In genomic region chr2:3839489-3839888, GRCh38 we compare ENCODE assay signal across 13 cellular contexts.
"Had no signal": no experiment of that assay in that cellular context is flagged by ENCODE, and none has a peak within 500 bp of the region (broad histone marks: within the 10 kb centered on the region; RNA-seq: fewer than 3 reads in every experiment).

No MANE protein-coding gene starts in this region.

- H3K36me3 ChIP-seq: tibial artery had no signal

- DNase-seq: activated CD4-positive, alpha-beta T cell treated with anti-CD3 and anti-CD28 coated beads, Interleukin-2, amount 10 ng/mL, durations not matched to agents 24 days and 14 days; activated CD8-positive, alpha-beta memory T cell treated with anti-CD3 and anti-CD28 coated beads for 24 hours; activated naive CD4-positive, alpha-beta T cell treated with anti-CD3 and anti-CD28 coated beads for 36 hours; central memory CD4-positive, alpha-beta T cell; cortex of kidney; effector memory CD8-positive, alpha-beta T cell; mammary epithelial cell; mucosa of descending colon; T-helper 1 cell; tibial artery had no signal

- H3K27me3 ChIP-seq: tibial artery had no signal

- H3K9me3 ChIP-seq: tibial artery had no signal

- ATAC-seq: effector memory CD8-positive, alpha-beta T cell; left lobe of liver; mucosa of descending colon; natural killer cell treated with Interleukin-12 subunit alpha and Interleukin-12 subunit beta and Interleukin-15 and Interleukin-18, amount 100 ng/mL, for 72 hours had no signal

- H3K4me1 ChIP-seq: tibial artery had no signal

- H3K4me3 ChIP-seq: mucosa of descending colon, skin epidermis, tibial artery had no signal

- H3K27ac ChIP-seq: skin epidermis, tibial artery had no signal
